23 cellular contexts compared by ENCODE assay signal in the genomic region with DNA sequence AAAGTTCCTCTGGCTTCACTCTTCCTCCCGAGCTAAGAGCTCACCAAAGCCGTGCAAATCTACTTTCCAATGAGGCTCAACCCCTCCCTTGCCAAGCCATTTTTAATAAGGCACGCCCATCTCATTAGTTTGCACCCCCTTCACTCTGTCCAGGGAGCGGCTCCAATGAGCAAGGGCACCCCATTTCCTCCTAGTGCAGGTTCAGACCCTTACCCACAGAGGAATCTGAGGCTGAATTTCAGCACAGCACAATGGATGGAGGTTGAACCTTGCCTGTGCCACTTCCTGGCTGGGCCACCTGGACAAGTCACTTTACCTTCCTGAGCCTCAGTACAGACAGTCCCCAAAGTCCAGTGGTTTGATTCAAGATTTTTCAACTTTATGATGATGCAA.
"Had no signal": no experiment of that assay in that cellular context is flagged by ENCODE, and none has a peak within 500 bp of the region (broad histone marks: within the 10 kb centered on the region; RNA-seq: fewer than 3 reads in every experiment).

No MANE protein-coding gene starts in this region.

- H3K27me3 ChIP-seq: brain microvascular endothelial cell, esophagus squamous epithelium, heart right ventricle, sigmoid colon, stomach, thyroid gland, upper lobe of left lung, vagina had no signal

- H3K9me3 Mint-ChIP-seq: activated naive CD4-positive, alpha-beta T cell treated with anti-CD3 and anti-CD28 coated beads for 36 hours; activated naive CD8-positive, alpha-beta T cell treated with anti-CD3 and anti-CD28 coated beads, Interleukin-2, amount 10 ng/mL, durations not matched to agents 7 days and 5 days; dendritic cell treated with granulocyte-macrophage colony-stimulating factor and Interleukin-4, amounts not matched to agents 40 ng/mL and 50 ng/mL, for 4 days; naive thymus-derived CD8-positive, alpha-beta T cell; stimulated activated naive B cell treated with anti-CD40 and anti-IgM and Interleukin-4, amounts not matched to agents 10 μg/mL and 1 μg/mL and 100 μg/mL, for 72 hours had no signal

- H3K4me3 ChIP-seq: esophagus squamous epithelium, heart right ventricle, sigmoid colon, stomach, thyroid gland, upper lobe of left lung, vagina had no signal

- H3K4me1 ChIP-seq: heart right ventricle, sigmoid colon, stomach, thyroid gland, upper lobe of left lung had no signal

- H3K4me1 Mint-ChIP-seq: activated naive CD8-positive, alpha-beta T cell treated with anti-CD3 and anti-CD28 coated beads, Interleukin-2, amount 10 ng/mL, durations not matched to agents 7 days and 5 days had no signal

- H3K27ac Mint-ChIP-seq: activated CD4-positive, alpha-beta T cell treated with anti-CD3 and anti-CD28 coated beads for 36 hours; activated CD8-positive, alpha-beta T cell treated with anti-CD3 and anti-CD28 coated beads, Interleukin-2, amount 10 ng/mL, durations not matched to agents 7 days and 5 days; activated naive CD4-positive, alpha-beta T cell treated with anti-CD3 and anti-CD28 coated beads for 36 hours; activated naive CD8-positive, alpha-beta T cell treated with anti-CD3 and anti-CD28 coated beads, Interleukin-2, amount 10 ng/mL, durations not matched to agents 7 days and 5 days; dendritic cell treated with granulocyte-macrophage colony-stimulating factor and Interleukin-4, amounts not matched to agents 40 ng/mL and 50 ng/mL, for 4 days; progenitor cell of endocrine pancreas had no signal

- H3K9me3 ChIP-seq: esophagus squamous epithelium, heart right ventricle, sigmoid colon, stomach, thyroid gland, upper lobe of left lung, vagina had no signal

- ATAC-seq: activated CD4-positive, alpha-beta T cell treated with anti-CD3 and anti-CD28 coated beads for 36 hours; heart right ventricle; stimulated activated naive B cell treated with anti-CD40 and anti-IgM and Interleukin-4, amounts not matched to agents 10 μg/mL and 1 μg/mL and 100 μg/mL, for 72 hours had no signal

- H3K27me3 Mint-ChIP-seq: activated CD4-positive, alpha-beta T cell treated with anti-CD3 and anti-CD28 coated beads for 36 hours; activated naive CD8-positive, alpha-beta T cell treated with anti-CD3 and anti-CD28 coated beads, Interleukin-2, amount 10 ng/mL, durations not matched to agents 7 days and 5 days; dendritic cell treated with granulocyte-macrophage colony-stimulating factor and Interleukin-4, amounts not matched to agents 40 ng/mL and 50 ng/mL, for 4 days; naive thymus-derived CD8-positive, alpha-beta T cell; progenitor cell of endocrine pancreas; stimulated activated naive B cell treated with anti-CD40 and anti-IgM and Interleukin-4, amounts not matched to agents 10 μg/mL and 1 μg/mL and 100 μg/mL, for 72 hours had no signal

- DNase-seq: activated CD4-positive, alpha-beta T cell treated with anti-CD3 and anti-CD28 coated beads for 36 hours; activated CD4-positive, CD25-positive, alpha-beta regulatory T cell; activated CD8-positive, alpha-beta T cell treated with anti-CD3 and anti-CD28 coated beads, Interleukin-2, amount 10 ng/mL, durations not matched to agents 7 days and 5 days; activated effector memory CD4-positive, alpha-beta T cell treated with anti-CD3 and anti-CD28 coated beads, Interleukin-2, amount 50 U/mL, for 16 hours; activated naive CD8-positive, alpha-beta T cell treated with anti-CD3 and anti-CD28 coated beads, Interleukin-2, amount 10 ng/mL, durations not matched to agents 7 days and 5 days; amniotic stem cell; brain microvascular endothelial cell; central memory CD4-positive, alpha-beta T cell; esophagus squamous epithelium; foreskin melanocyte; heart right ventricle; midbrain; naive thymus-derived CD8-positive, alpha-beta T cell; sigmoid colon; stimulated activated CD4-positive, alpha-beta T cell treated with anti-CD3 and anti-CD28 coated beads, Interleukin-4, amount 100 ng/mL, for 4 hours; stimulated activated naive B cell treated with anti-CD40 and anti-IgM and Interleukin-4, amounts not matched to agents 10 μg/mL and 1 μg/mL and 100 μg/mL, for 72 hours; stomach; thyroid gland; upper lobe of left lung had no signal

- H3K4me3 Mint-ChIP-seq: activated CD4-positive, alpha-beta T cell treated with anti-CD3 and anti-CD28 coated beads for 36 hours; activated CD8-positive, alpha-beta T cell treated with anti-CD3 and anti-CD28 coated beads, Interleukin-2, amount 10 ng/mL, durations not matched to agents 7 days and 5 days; activated naive CD4-positive, alpha-beta T cell treated with anti-CD3 and anti-CD28 coated beads for 36 hours; activated naive CD8-positive, alpha-beta T cell treated with anti-CD3 and anti-CD28 coated beads, Interleukin-2, amount 10 ng/mL, durations not matched to agents 7 days and 5 days; dendritic cell treated with granulocyte-macrophage colony-stimulating factor and Interleukin-4, amounts not matched to agents 40 ng/mL and 50 ng/mL, for 4 days; naive thymus-derived CD8-positive, alpha-beta T cell; stimulated activated naive B cell treated with anti-CD40 and anti-IgM and Interleukin-4, amounts not matched to agents 10 μg/mL and 1 μg/mL and 100 μg/mL, for 72 hours had no signal

- H3K27ac ChIP-seq: brain microvascular endothelial cell, esophagus squamous epithelium, heart right ventricle, sigmoid colon, stomach, thyroid gland, upper lobe of left lung, vagina had no signal
